Comparison of ENCODE assay signal across 32 cellular contexts in the genomic region with DNA sequence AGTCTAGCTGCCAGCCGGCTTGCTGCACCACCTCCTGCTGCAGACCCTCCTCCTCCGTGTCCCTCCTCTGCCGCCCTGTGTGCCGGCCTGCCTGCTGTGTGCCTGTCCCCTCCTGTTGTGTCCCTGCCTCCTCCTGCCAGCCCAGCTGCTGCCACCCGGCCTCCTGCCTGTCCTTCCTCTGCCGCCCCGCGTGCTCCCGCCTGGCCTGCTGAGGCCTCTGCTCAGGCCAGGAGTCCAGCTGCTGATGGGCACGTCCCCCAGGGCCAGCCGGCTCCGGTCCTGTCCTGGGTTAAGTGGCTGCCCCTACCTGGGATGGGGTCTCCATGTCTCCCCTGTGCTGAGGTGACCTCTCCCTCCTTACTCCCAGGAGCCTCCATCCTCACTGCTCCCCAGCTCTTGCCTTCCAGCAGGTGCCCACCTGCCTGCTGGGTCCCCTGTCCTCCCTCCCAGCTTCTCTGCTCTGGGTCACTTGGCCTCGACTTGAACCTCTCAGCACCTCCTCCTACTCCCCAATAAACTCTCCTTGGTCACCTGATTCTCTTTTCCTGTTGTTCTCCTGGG. TPM values are rescaled to one million over a fixed set of nuclear protein-coding genes. Genes with fewer than 3 reads are reported as not detected.
"Had no signal": no experiment of that assay in that cellular context is flagged by ENCODE, and none has a peak within 500 bp of the region (broad histone marks: within the 10 kb centered on the region; RNA-seq: fewer than 3 reads in every experiment).

No MANE protein-coding gene starts in this region.

- H3K9me3 ChIP-seq: neutrophil, pancreas had no signal

- H3K27me3 ChIP-seq: neutrophil, pancreas had no signal

- FAIRE-seq: pancreas, TTC549 had no signal

- ATAC-seq: activated CD8-positive, alpha-beta T cell treated with anti-CD3 and anti-CD28 coated beads for 36 hours; activated naive CD8-positive, alpha-beta T cell treated with anti-CD3 and anti-CD28 coated beads, Interleukin-2, amount 50 U/mL, for 24 hours; activated T-cell treated with anti-CD3 and anti-CD28 coated beads, Interleukin-2, amount 50 U/mL, for 4 hours; left lobe of liver; mucosa of descending colon; natural killer cell treated with Interleukin-12 subunit alpha and Interleukin-12 subunit beta and Interleukin-15 and Interleukin-18, amount 100 ng/mL, for 72 hours; pancreas; psoas muscle had no signal

- H3K36me3 ChIP-seq: esophagus squamous epithelium, heart right ventricle, neutrophil, pancreas, suprapubic skin, tibial artery had no signal

- H3K4me2 ChIP-seq: smooth muscle cell had no signal

- DNase-seq: activated CD4-positive, alpha-beta T cell treated with anti-CD3 and anti-CD28 coated beads for 1 hour; activated CD4-positive, alpha-beta T cell treated with anti-CD3 and anti-CD28 coated beads, Interleukin-2, amount 50 U/mL, for 1 hour; activated CD8-positive, alpha-beta T cell treated with anti-CD3 and anti-CD28 coated beads for 36 hours; activated naive CD8-positive, alpha-beta T cell treated with anti-CD3 and anti-CD28 coated beads, Interleukin-2, amount 50 U/mL, for 24 hours; activated T-cell treated with anti-CD3 and anti-CD28 coated beads, Interleukin-2, amount 50 U/mL, for 4 hours; amygdala; caudate nucleus; esophagus squamous epithelium; foreskin melanocyte; kidney glomerular epithelial cell; mesendoderm; stimulated activated CD4-positive, alpha-beta T cell treated with anti-CD3 and anti-CD28 coated beads, Interleukin-1b, Interleukin-23, amount 100 ng/mL, for 48 hours; stimulated activated naive CD4-positive, alpha-beta T cell; T-helper 9 cell; tibial artery had no signal

- H3K4me1 ChIP-seq: esophagus squamous epithelium, heart right ventricle, pancreas, psoas muscle, suprapubic skin, tibial artery had no signal

- H3K27ac ChIP-seq: esophagus squamous epithelium, heart right ventricle, neutrophil, pancreas, psoas muscle, suprapubic skin, tibial artery, VCaP had no signal

- H3K4me3 ChIP-seq: esophagus squamous epithelium, heart right ventricle, lung, mucosa of descending colon, pancreas, psoas muscle, smooth muscle cell, suprapubic skin, tibial artery had no signal

RNA-seq across cellular contexts. Expression of a gene that starts 0.9 kb away (rescaled TPM):
- total RNA-seq: activated CD8-positive, alpha-beta T cell treated with anti-CD3 and anti-CD28 coated beads for 36 hours; activated T-cell treated with anti-CD3 and anti-CD28 coated beads, Interleukin-2, amount 50 U/mL, for 4 hours; activated T-helper 2 cell treated with anti-CD3 and anti-CD28 coated beads, Interferon-gamma antibody, Interleukin-2, Interleukin-4, amounts not matched to agents 10 μg/mL and 5 μg/mL and 100 μg/mL, durations not matched to agents 14 hours and 24 hours and 36 hours; esophagus squamous epithelium; glomerular endothelial cell; heart right ventricle; left lobe of liver; lung; mucosa of descending colon; myocyte; natural killer cell treated with Interleukin-12 subunit alpha and Interleukin-12 subunit beta and Interleukin-15 and Interleukin-18, amount 100 ng/mL, for 72 hours; pancreas; psoas muscle; smooth muscle cell; T-helper 1 cell treated with Interleukin-12 subunit alpha and Interleukin-12 subunit beta and Interleukin-4 antibody, amounts not matched to agents 30 ng/mL and 1 ng/mL, for 36 hours; urinary bladder had no signal
- polyA plus RNA-seq: heart right ventricle, lung, pancreas, psoas muscle, smooth muscle cell, urinary bladder had no signal

RNA-seq across cellular contexts. Expression of a gene that starts 12.4 kb away (rescaled TPM):
- total RNA-seq: activated CD8-positive, alpha-beta T cell treated with anti-CD3 and anti-CD28 coated beads for 36 hours; activated T-cell treated with anti-CD3 and anti-CD28 coated beads, Interleukin-2, amount 50 U/mL, for 4 hours; activated T-helper 2 cell treated with anti-CD3 and anti-CD28 coated beads, Interferon-gamma antibody, Interleukin-2, Interleukin-4, amounts not matched to agents 10 μg/mL and 5 μg/mL and 100 μg/mL, durations not matched to agents 14 hours and 24 hours and 36 hours; esophagus squamous epithelium; glomerular endothelial cell; heart right ventricle; left lobe of liver; lung; mucosa of descending colon; myocyte; natural killer cell treated with Interleukin-12 subunit alpha and Interleukin-12 subunit beta and Interleukin-15 and Interleukin-18, amount 100 ng/mL, for 72 hours; pancreas; psoas muscle; smooth muscle cell; T-helper 1 cell treated with Interleukin-12 subunit alpha and Interleukin-12 subunit beta and Interleukin-4 antibody, amounts not matched to agents 30 ng/mL and 1 ng/mL, for 36 hours; urinary bladder had no signal
- polyA plus RNA-seq: heart right ventricle, lung, pancreas, psoas muscle, smooth muscle cell, urinary bladder had no signal

RNA-seq across cellular contexts. Expression of a gene that starts 14.1 kb away (rescaled TPM):
- total RNA-seq: activated CD8-positive, alpha-beta T cell treated with anti-CD3 and anti-CD28 coated beads for 36 hours; activated T-cell treated with anti-CD3 and anti-CD28 coated beads, Interleukin-2, amount 50 U/mL, for 4 hours; activated T-helper 2 cell treated with anti-CD3 and anti-CD28 coated beads, Interferon-gamma antibody, Interleukin-2, Interleukin-4, amounts not matched to agents 10 μg/mL and 5 μg/mL and 100 μg/mL, durations not matched to agents 14 hours and 24 hours and 36 hours; esophagus squamous epithelium; glomerular endothelial cell; heart right ventricle; left lobe of liver; lung; mucosa of descending colon; myocyte; natural killer cell treated with Interleukin-12 subunit alpha and Interleukin-12 subunit beta and Interleukin-15 and Interleukin-18, amount 100 ng/mL, for 72 hours; pancreas; psoas muscle; smooth muscle cell; T-helper 1 cell treated with Interleukin-12 subunit alpha and Interleukin-12 subunit beta and Interleukin-4 antibody, amounts not matched to agents 30 ng/mL and 1 ng/mL, for 36 hours; urinary bladder had no signal
- polyA plus RNA-seq: heart right ventricle, lung, pancreas, psoas muscle, smooth muscle cell, urinary bladder had no signal

RNA-seq across cellular contexts. Expression of a gene that starts 20.4 kb away (rescaled TPM):
- total RNA-seq: activated CD8-positive, alpha-beta T cell treated with anti-CD3 and anti-CD28 coated beads for 36 hours; activated T-cell treated with anti-CD3 and anti-CD28 coated beads, Interleukin-2, amount 50 U/mL, for 4 hours; activated T-helper 2 cell treated with anti-CD3 and anti-CD28 coated beads, Interferon-gamma antibody, Interleukin-2, Interleukin-4, amounts not matched to agents 10 μg/mL and 5 μg/mL and 100 μg/mL, durations not matched to agents 14 hours and 24 hours and 36 hours; esophagus squamous epithelium; glomerular endothelial cell; heart right ventricle; left lobe of liver; lung; mucosa of descending colon; myocyte; natural killer cell treated with Interleukin-12 subunit alpha and Interleukin-12 subunit beta and Interleukin-15 and Interleukin-18, amount 100 ng/mL, for 72 hours; pancreas; psoas muscle; smooth muscle cell; T-helper 1 cell treated with Interleukin-12 subunit alpha and Interleukin-12 subunit beta and Interleukin-4 antibody, amounts not matched to agents 30 ng/mL and 1 ng/mL, for 36 hours; urinary bladder had no signal
- polyA plus RNA-seq: heart right ventricle, lung, pancreas, psoas muscle, urinary bladder had no signal

RNA-seq across cellular contexts. Expression of a gene that starts 24.4 kb away (rescaled TPM):
- total RNA-seq: activated CD8-positive, alpha-beta T cell treated with anti-CD3 and anti-CD28 coated beads for 36 hours; activated T-cell treated with anti-CD3 and anti-CD28 coated beads, Interleukin-2, amount 50 U/mL, for 4 hours; activated T-helper 2 cell treated with anti-CD3 and anti-CD28 coated beads, Interferon-gamma antibody, Interleukin-2, Interleukin-4, amounts not matched to agents 10 μg/mL and 5 μg/mL and 100 μg/mL, durations not matched to agents 14 hours and 24 hours and 36 hours; esophagus squamous epithelium; glomerular endothelial cell; heart right ventricle; left lobe of liver; lung; mucosa of descending colon; myocyte; natural killer cell treated with Interleukin-12 subunit alpha and Interleukin-12 subunit beta and Interleukin-15 and Interleukin-18, amount 100 ng/mL, for 72 hours; pancreas; psoas muscle; smooth muscle cell; T-helper 1 cell treated with Interleukin-12 subunit alpha and Interleukin-12 subunit beta and Interleukin-4 antibody, amounts not matched to agents 30 ng/mL and 1 ng/mL, for 36 hours; urinary bladder had no signal
- polyA plus RNA-seq: heart right ventricle, lung, pancreas, psoas muscle, smooth muscle cell, urinary bladder had no signal
